ENCODE assay signal across 2 cellular contexts in genomic region chr7:150919160-150919559, GRCh38.
TF ChIP-seq lines count a peak whose summit lies in the region.

No MANE protein-coding gene starts in this region.

TF ChIP-seq in A549, 52 proteins besides CTCF, POLR2A, EP300 and RAD21 (continued from another document):
- no peak for TF ChIP-seq ZNF302 (CRISPR knock-in tag; IDR thresholded peaks at IDR 0.05)
- TF ChIP-seq RCOR1 (IDR thresholded peaks at IDR 0.05; ENCODE audit: low read depth, low read length) = no peak
TF ChIP-seq in A549: peak in this region for 0.

TF ChIP-seq in K562, 482 proteins besides CTCF, POLR2A, EP300 and RAD21 (continued from another document):
- TF ChIP-seq THRB (CRISPR knock-in tag; conservative IDR thresholded peaks at IDR 0.05) = no peak
- no peak for TF ChIP-seq HES1 (IDR thresholded peaks at IDR 0.05; ENCODE audit: low read depth)
- TF ChIP-seq ZNF764 (CRISPR knock-in tag; IDR thresholded peaks at IDR 0.05; ENCODE audit: low read depth) = no peak
- no peak for TF ChIP-seq SREBF2 (CRISPR knock-in tag; IDR thresholded peaks at IDR 0.05)
- no peak for TF ChIP-seq KAT7 (CRISPR knock-in tag; IDR thresholded peaks at IDR 0.05; ENCODE audit: borderline replicate concordance)
- TF ChIP-seq MGA (IDR thresholded peaks at IDR 0.05) = peak; percentile 70
